In genomic region chr9:71758785-71759184, GRCh38 we compare ENCODE assay signal across 9 cellular contexts. TPM values are rescaled to one million over a fixed set of nuclear protein-coding genes. Genes with fewer than 3 reads are reported as not detected.
DNase-seq lines count a peak whose midpoint lies in the region; ATAC-seq lines count a peak whose summit lies in the region.
"Had no signal": no experiment of that assay in that cellular context is flagged by ENCODE, and none has a peak within 500 bp of the region (broad histone marks: within the 10 kb centered on the region; RNA-seq: fewer than 3 reads in every experiment).

No MANE protein-coding gene starts in this region.

- peak overlapping the region; percentile 58 for H3K27ac Mint-ChIP-seq in memory B cell

- H3K36me3 ChIP-seq in adipocyte (ENCODE audit: control insufficient read depth, insufficient read depth, low read length, severe bottlenecking) = no peaks in the 10 kb centered on the region
- H3K36me3 ChIP-seq: adrenal gland had no signal

- H3K36me3 Mint-ChIP-seq in memory B cell = peaks cover 7% of the 10 kb centered on the region

- H3K27me3 ChIP-seq in adipocyte (replicated peaks; ENCODE audit: control insufficient read depth, insufficient read depth, low read length) = no peaks in the 10 kb centered on the region
- H3K27me3 ChIP-seq: adrenal gland had no signal

- H3K9ac ChIP-seq in adipocyte (ENCODE audit: low read length) = no peak overlapping the region

- H3K4me1 Mint-ChIP-seq in memory B cell = peaks cover 31% of the 10 kb centered on the region

- ATAC-seq in memory B cell (ENCODE audit: low read depth) (no peak), HG03342 (IDR thresholded peaks at IDR 0.05; ENCODE audit: unreplicated experiment) (no peak), GM21529 (IDR thresholded peaks at IDR 0.05; ENCODE audit: unreplicated experiment) (no peak)

- no peaks in the 10 kb centered on the region for H3K9me3 Mint-ChIP-seq in memory B cell

- H3K27me3 Mint-ChIP-seq in memory B cell = no peaks in the 10 kb centered on the region

- no peak overlapping the region for H3K4me3 Mint-ChIP-seq in memory B cell

- no peak overlapping the region for H3K4me3 ChIP-seq in adipocyte (ENCODE audit: low read length)
- H3K4me3 ChIP-seq: adrenal gland had no signal

- DNase-seq in DMS153 treated with DMSO at 0.1 percent for 48 hours (lab: John Stamatoyannopoulos, UW; ENCODE audit: unreplicated experiment) (peak; percentile 69), M059J (ENCODE audit: low read depth) (peak; percentile 80), adipocyte (ENCODE audit: low read depth) (peak; percentile 45), memory B cell (ENCODE audit: low spot score in 2 of 2) (no peak), GM19240 (ENCODE audit: insufficient read length, low spot score) (no peak)
- no peak for DNase-seq in activated CD4-positive, CD25-positive, alpha-beta regulatory T cell (lab: John Stamatoyannopoulos, UW)

- H3K9me3 ChIP-seq in adipocyte (ENCODE audit: control insufficient read depth, low read length) = no peaks in the 10 kb centered on the region
- H3K9me3 ChIP-seq: adrenal gland had no signal

- H3K4me1 ChIP-seq in adipocyte (ENCODE audit: control insufficient read depth, insufficient read depth, low read length) = peaks cover 52% of the 10 kb centered on the region

RNA-seq across cellular contexts. Expression of gene CEMIP2, which starts 9.5 kb away (rescaled TPM):
- total RNA-seq in M059J (2014; rRNA removed; shearing (Covaris generic)) = 42.3 and 47.3 TPM in 2 replicates

Comparison
In these comparisons a context has a peak if more than half of its experiments do, and no peak if none do; other contexts are left out.
1. DNase-seq: peak in DMS153 treated with DMSO at 0.1 percent for 48 hours (single experiment), M059J (single experiment) and adipocyte (single experiment); none in memory B cell (0 of 2), activated CD4-positive, CD25-positive, alpha-beta regulatory T cell (0 of 4) and GM19240 (single experiment).